Comparison of ENCODE assay signal across 9 cellular contexts in the genomic region with DNA sequence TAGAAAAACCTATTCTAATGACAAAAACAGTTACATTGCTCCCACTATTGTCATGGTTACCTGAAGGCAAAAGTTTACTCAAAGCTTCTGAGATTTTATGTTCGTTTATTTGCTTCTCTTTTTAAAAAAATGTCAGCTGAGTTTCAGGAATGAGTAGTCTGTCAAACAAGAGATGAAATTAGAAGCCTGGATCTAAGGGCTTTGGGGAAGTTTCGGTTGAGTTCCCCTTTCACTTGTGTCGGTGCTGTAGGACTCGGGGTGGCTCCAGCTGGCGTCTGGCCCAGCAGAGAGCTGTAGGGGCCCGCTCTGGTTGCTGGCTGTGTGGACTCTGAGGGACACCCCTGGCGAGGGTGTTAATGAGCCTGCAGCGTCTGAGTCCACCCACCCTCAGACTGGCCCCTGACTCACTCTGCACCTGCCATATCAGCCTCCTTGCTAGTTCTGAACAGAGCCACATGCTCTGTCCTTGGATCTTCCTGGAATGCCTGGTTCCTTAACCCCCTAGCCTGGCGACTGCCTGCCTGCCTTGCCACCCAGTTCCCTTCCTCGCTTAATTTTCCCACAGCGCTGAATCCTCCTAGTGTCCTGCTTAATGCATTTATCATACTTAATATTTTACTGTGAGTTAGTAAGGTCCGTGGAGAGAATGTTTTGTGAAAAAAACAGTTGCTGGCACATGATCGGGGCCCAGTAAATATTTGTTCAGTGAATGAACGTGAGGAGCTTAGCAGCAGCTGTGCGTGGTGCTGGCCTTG. TPM values are rescaled to one million over a fixed set of nuclear protein-coding genes. Genes with fewer than 3 reads are reported as not detected.
DNase-seq lines count a peak whose midpoint lies in the region; ATAC-seq and TF ChIP-seq lines count a peak whose summit lies in the region.
"Had no signal": no experiment of that assay in that cellular context is flagged by ENCODE, and none has a peak within 500 bp of the region (broad histone marks: within the 10 kb centered on the region; RNA-seq: fewer than 3 reads in every experiment).

No MANE protein-coding gene starts in this region.

- H3K4me1 ChIP-seq in mononuclear cell (ENCODE audit: insufficient read depth, low read length): peaks cover 65% of the 10 kb centered on the region
- peaks cover 0 to 57% (median 16%) of the 10 kb centered on the region in 4 donors for H3K4me1 ChIP-seq in tibial nerve

- peak overlapping the region in 3 of 4 donors; percentile 81 to 87 (median 82) for H3K27ac ChIP-seq in tibial nerve

- no peak for TF ChIP-seq POLR2A in tibial nerve (IDR thresholded peaks at IDR 0.05)

- H3K27me3 Mint-ChIP-seq in WTC11 (ENCODE audit: low read depth): no peaks in the 10 kb centered on the region

- DNase-seq in A172 (ENCODE audit: low spot score) (peak; percentile 54), NCI-H128 (lab: John Stamatoyannopoulos, UW; ENCODE audit: unreplicated experiment) (peak; percentile 7), WTC11 (ENCODE audit: low spot score) (no peak), epithelial cell of proximal tubule (ENCODE audit: low read depth) (no peak), tibial nerve (ENCODE audit: low spot score in 2 of 2) (peak; percentile 24 to 37)

- WGBS in tibial nerve, 2 donors: 10 to 11% methylated on average over 15 of the region's 15 CpGs

- POLR2A ChIA-PET in WTC11 (lab: Charles Lee): no interaction called here

- CTCF ChIA-PET in WTC11 (lab: Charles Lee): interaction anchor here (1.2 to 4.2 kb wide), 5 partner anchors 37 to 161 kb away, joined by 3 to 20 read pairs (median 6); a partner anchor contains a TSS

- no peaks in the 10 kb centered on the region for H3K9me3 Mint-ChIP-seq in WTC11

- TF ChIP-seq CTCF in WTC11 (IDR thresholded peaks at IDR 0.05) (no peak), epithelial cell of proximal tubule (conservative IDR thresholded peaks at IDR 0.05; ENCODE audit: low read depth, low read length) (no peak), tibial nerve (IDR thresholded peaks at IDR 0.05) (no peak)

- H3K27ac Mint-ChIP-seq in WTC11: peak overlapping the region; percentile 81; the same call in 1 of the 2 replicates

- H3K4me1 Mint-ChIP-seq in WTC11: peaks cover 15% of the 10 kb centered on the region

- H3K9me3 ChIP-seq in mononuclear cell (ENCODE audit: low read depth, low read length): no peaks in the 10 kb centered on the region
- no peaks in the 10 kb centered on the region for H3K9me3 ChIP-seq in tibial nerve

- H3K4me3 ChIP-seq in epithelial cell of proximal tubule (ENCODE audit: low read depth, low read length): peak overlapping the region; percentile 53
- peak overlapping the region; percentile 72 for H3K4me3 ChIP-seq in mononuclear cell (ENCODE audit: low read length)
- peak overlapping the region; percentile 41 to 77 (median 59) for H3K4me3 ChIP-seq in tibial nerve

- peak; percentile 40 for ATAC-seq in GM18502 (IDR thresholded peaks at IDR 0.05; ENCODE audit: poor library complexity, unreplicated experiment)
- ATAC-seq in WTC11: no peak; the same call in 1 of the 2 replicates
- ATAC-seq in GM18520 (IDR thresholded peaks at IDR 0.05; ENCODE audit: unreplicated experiment): no peak

- TF ChIP-seq EP300 in tibial nerve (IDR thresholded peaks at IDR 0.05): no peak

- H3K36me3 ChIP-seq in tibial nerve: peaks cover 0 to 20% (median 0%) of the 10 kb centered on the region in 3 donors

- peak overlapping the region; percentile 87 for H3K4me3 Mint-ChIP-seq in WTC11

- no peaks in the 10 kb centered on the region for H3K27me3 ChIP-seq in mononuclear cell (ENCODE audit: insufficient read depth, low read length)
- no peaks in the 10 kb centered on the region for H3K27me3 ChIP-seq in tibial nerve

- H3K36me3 Mint-ChIP-seq in WTC11: peaks cover 2% of the 10 kb centered on the region; the same call in 1 of the 2 replicates

TF ChIP-seq in WTC11, 78 proteins besides CTCF, POLR2A, EP300 and RAD21:
- TF ChIP-seq GRHL2 (CRISPR knock-in tag; IDR thresholded peaks at IDR 0.05; ENCODE audit: insufficient replicate concordance, severe bottlenecking): no peak
- no peak for TF ChIP-seq ZNF423 (CRISPR knock-in tag; IDR thresholded peaks at IDR 0.05)
- no peak for TF ChIP-seq SMAD4 (CRISPR knock-in tag; IDR thresholded peaks at IDR 0.05)
- TF ChIP-seq, protein P1, sequence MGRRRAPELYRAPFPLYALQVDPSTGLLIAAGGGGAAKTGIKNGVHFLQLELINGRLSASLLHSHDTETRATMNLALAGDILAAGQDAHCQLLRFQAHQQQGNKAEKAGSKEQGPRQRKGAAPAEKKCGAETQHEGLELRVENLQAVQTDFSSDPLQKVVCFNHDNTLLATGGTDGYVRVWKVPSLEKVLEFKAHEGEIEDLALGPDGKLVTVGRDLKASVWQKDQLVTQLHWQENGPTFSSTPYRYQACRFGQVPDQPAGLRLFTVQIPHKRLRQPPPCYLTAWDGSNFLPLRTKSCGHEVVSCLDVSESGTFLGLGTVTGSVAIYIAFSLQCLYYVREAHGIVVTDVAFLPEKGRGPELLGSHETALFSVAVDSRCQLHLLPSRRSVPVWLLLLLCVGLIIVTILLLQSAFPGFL (CRISPR knock-in tag; IDR thresholded peaks at IDR 0.05; ENCODE audit: borderline replicate concordance): no peak
- no peak for TF ChIP-seq ZNF396 (CRISPR knock-in tag; IDR thresholded peaks at IDR 0.05; ENCODE audit: borderline replicate concordance)
- no peak for TF ChIP-seq NR2C2 (CRISPR knock-in tag; IDR thresholded peaks at IDR 0.05)
- TF ChIP-seq ESRRA (CRISPR knock-in tag; IDR thresholded peaks at IDR 0.05; ENCODE audit: borderline replicate concordance): no peak
- no peak for TF ChIP-seq ZNF416 (CRISPR knock-in tag; IDR thresholded peaks at IDR 0.05)
- TF ChIP-seq ATF1 (CRISPR knock-in tag; IDR thresholded peaks at IDR 0.05): no peak
- TF ChIP-seq NR1H2 (CRISPR knock-in tag; IDR thresholded peaks at IDR 0.05): no peak
- TF ChIP-seq, protein P2, sequence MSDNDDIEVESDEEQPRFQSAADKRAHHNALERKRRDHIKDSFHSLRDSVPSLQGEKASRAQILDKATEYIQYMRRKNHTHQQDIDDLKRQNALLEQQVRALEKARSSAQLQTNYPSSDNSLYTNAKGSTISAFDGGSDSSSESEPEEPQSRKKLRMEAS (CRISPR knock-in tag; IDR thresholded peaks at IDR 0.05): no peak
- no peak for TF ChIP-seq SP1 (CRISPR knock-in tag; conservative IDR thresholded peaks at IDR 0.05)
- TF ChIP-seq, protein P3, sequence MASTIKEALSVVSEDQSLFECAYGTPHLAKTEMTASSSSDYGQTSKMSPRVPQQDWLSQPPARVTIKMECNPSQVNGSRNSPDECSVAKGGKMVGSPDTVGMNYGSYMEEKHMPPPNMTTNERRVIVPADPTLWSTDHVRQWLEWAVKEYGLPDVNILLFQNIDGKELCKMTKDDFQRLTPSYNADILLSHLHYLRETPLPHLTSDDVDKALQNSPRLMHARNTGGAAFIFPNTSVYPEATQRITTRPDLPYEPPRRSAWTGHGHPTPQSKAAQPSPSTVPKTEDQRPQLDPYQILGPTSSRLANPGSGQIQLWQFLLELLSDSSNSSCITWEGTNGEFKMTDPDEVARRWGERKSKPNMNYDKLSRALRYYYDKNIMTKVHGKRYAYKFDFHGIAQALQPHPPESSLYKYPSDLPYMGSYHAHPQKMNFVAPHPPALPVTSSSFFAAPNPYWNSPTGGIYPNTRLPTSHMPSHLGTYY (CRISPR knock-in tag; IDR thresholded peaks at IDR 0.05): no peak
- TF ChIP-seq OVOL2 (CRISPR knock-in tag; IDR thresholded peaks at IDR 0.05; ENCODE audit: borderline replicate concordance): no peak
- TF ChIP-seq, protein P4, sequence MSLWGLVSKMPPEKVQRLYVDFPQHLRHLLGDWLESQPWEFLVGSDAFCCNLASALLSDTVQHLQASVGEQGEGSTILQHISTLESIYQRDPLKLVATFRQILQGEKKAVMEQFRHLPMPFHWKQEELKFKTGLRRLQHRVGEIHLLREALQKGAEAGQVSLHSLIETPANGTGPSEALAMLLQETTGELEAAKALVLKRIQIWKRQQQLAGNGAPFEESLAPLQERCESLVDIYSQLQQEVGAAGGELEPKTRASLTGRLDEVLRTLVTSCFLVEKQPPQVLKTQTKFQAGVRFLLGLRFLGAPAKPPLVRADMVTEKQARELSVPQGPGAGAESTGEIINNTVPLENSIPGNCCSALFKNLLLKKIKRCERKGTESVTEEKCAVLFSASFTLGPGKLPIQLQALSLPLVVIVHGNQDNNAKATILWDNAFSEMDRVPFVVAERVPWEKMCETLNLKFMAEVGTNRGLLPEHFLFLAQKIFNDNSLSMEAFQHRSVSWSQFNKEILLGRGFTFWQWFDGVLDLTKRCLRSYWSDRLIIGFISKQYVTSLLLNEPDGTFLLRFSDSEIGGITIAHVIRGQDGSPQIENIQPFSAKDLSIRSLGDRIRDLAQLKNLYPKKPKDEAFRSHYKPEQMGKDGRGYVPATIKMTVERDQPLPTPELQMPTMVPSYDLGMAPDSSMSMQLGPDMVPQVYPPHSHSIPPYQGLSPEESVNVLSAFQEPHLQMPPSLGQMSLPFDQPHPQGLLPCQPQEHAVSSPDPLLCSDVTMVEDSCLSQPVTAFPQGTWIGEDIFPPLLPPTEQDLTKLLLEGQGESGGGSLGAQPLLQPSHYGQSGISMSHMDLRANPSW (CRISPR knock-in tag; conservative IDR thresholded peaks at IDR 0.05; ENCODE audit: low read depth): no peak
- TF ChIP-seq, protein P5, sequence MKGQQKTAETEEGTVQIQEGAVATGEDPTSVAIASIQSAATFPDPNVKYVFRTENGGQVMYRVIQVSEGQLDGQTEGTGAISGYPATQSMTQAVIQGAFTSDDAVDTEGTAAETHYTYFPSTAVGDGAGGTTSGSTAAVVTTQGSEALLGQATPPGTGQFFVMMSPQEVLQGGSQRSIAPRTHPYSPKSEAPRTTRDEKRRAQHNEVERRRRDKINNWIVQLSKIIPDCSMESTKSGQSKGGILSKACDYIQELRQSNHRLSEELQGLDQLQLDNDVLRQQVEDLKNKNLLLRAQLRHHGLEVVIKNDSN (CRISPR knock-in tag; IDR thresholded peaks at IDR 0.05): no peak
- no peak for TF ChIP-seq NFATC4 (CRISPR knock-in tag; IDR thresholded peaks at IDR 0.05)

RNA-seq across cellular contexts. Expression of a gene that starts 1.4 kb away (rescaled TPM):
- total RNA-seq in A172 (2014; rRNA removed; shearing (Covaris generic)): 48.1 and 50.2 TPM in 2 replicates
- 28.5 to 31.5 TPM (median 29.6 TPM) in 3 replicates for total RNA-seq in WTC11 (2021)
- total RNA-seq in epithelial cell of proximal tubule: 46.1 and 46.4 TPM in 2 replicates
- 26.0 TPM for total RNA-seq in mononuclear cell
- 10 to 100 TPM; 30.6 to 40.2 (median 32.1) TPM for total RNA-seq in tibial nerve

RNA-seq across cellular contexts. Expression of a gene that starts 31.2 kb away (rescaled TPM):
- total RNA-seq in A172 (2014; rRNA removed; shearing (Covaris generic)): 149 and 174 TPM in 2 replicates
- total RNA-seq in WTC11 (2021) (80.8 to 87.2 TPM (median 85.6 TPM) in 3 replicates), epithelial cell of proximal tubule (112 and 128 TPM in 2 replicates), mononuclear cell (54.8 TPM), tibial nerve (100 to 1,000 TPM; 108 to 122 (median 115) TPM)

RNA-seq across cellular contexts. Expression of a gene that starts 35.0 kb away (rescaled TPM):
- total RNA-seq in A172 (2014; rRNA removed; shearing (Covaris generic)): not detected in 2 replicates
- 0.11 TPM in 1 of 3 replicates, not detected in the others for total RNA-seq in WTC11 (2021)
- not detected in 2 replicates for total RNA-seq in epithelial cell of proximal tubule
- not detected for total RNA-seq in mononuclear cell
- total RNA-seq in tibial nerve: not detected
- total RNA-seq: pulmonary artery endothelial cell had no signal

RNA-seq across cellular contexts. Expression of a gene that starts 59.9 kb away (rescaled TPM):
- 27.2 and 27.6 TPM in 2 replicates for total RNA-seq in A172 (2014; rRNA removed; shearing (Covaris generic))
- total RNA-seq in WTC11 (2021) (46.8 to 51.2 TPM (median 48.0 TPM) in 3 replicates), epithelial cell of proximal tubule (16.2 and 35.7 TPM in 2 replicates), mononuclear cell (16.9 TPM), tibial nerve (10 to 100 TPM; 31.2 to 96.0 (median 50.0) TPM)

Comparison
In these comparisons a context has a peak if more than half of its experiments do, and no peak if none do; other contexts are left out.
1. DNase-seq: peak in A172 (single experiment), NCI-H128 (single experiment) and tibial nerve (2 of 2); none in WTC11 (single experiment) and epithelial cell of proximal tubule (single experiment).
2. Peak in every context shown above with its lines, with median percentiles within 50 percentile points of each other: H3K4me3 ChIP-seq.